8 cellular contexts compared by ENCODE assay signal in genomic region chr5:108003178-108003577, GRCh38.
A peak's percentile ranks its signal among the peaks of the same experiment; 100 is the strongest.
DNase-seq lines count a peak whose midpoint lies in the region; ATAC-seq and TF ChIP-seq lines count a peak whose summit lies in the region.

No MANE protein-coding gene starts in this region.

- H3K9ac ChIP-seq in DND-41 (ENCODE audit: low read depth, low read length) (peak overlapping the region; percentile 43), mesendoderm (ENCODE audit: low read length) (no peak overlapping the region), endodermal cell (ENCODE audit: extremely low read depth, low read length, poor library complexity, severe bottlenecking) (no peak overlapping the region)

- no peaks in the 10 kb centered on the region for H3K9me3 Mint-ChIP-seq in activated T-helper 2 cell treated with anti-CD3 and anti-CD28 coated beads, Interferon-gamma antibody, Interleukin-2, Interleukin-4, amounts not matched to agents 10 μg/mL and 5 μg/mL and 100 μg/mL, durations not matched to agents 14 hours and 24 hours and 36 hours
- no peaks in the 10 kb centered on the region for H3K9me3 Mint-ChIP-seq in endodermal cell

- peak overlapping the region; percentile 63 for H3K4me2 ChIP-seq in DND-41 (ENCODE audit: insufficient read depth, low read length)
- no peak overlapping the region for H3K4me2 ChIP-seq in mesendoderm (ENCODE audit: low read length)

- H4K8ac ChIP-seq in mesendoderm (ENCODE audit: low read depth, low read length) = no peak overlapping the region

- intact Hi-C loops in activated T-helper 2 cell treated with anti-CD3 and anti-CD28 coated beads, Interferon-gamma antibody, Interleukin-2, Interleukin-4, amounts not matched to agents 10 μg/mL and 5 μg/mL and 100 μg/mL, durations not matched to agents 14 hours and 24 hours and 36 hours (cut with micrococcal nuclease) = loop anchor here (2.0 kb wide), 1 partner anchor 82 kb away; no protein-coding TSS in a partner anchor
- intact Hi-C loops in left lung (cut with DNase I) = no loop called here
- intact Hi-C loops in esophagus squamous epithelium (cut with DNase I) = no loop called here

- H3K18ac ChIP-seq in mesendoderm (ENCODE audit: low read length) = no peak overlapping the region

- ATAC-seq in DND-41 (ENCODE audit: insufficient read depth, low read depth) (peak; percentile 100), GM19397 (IDR thresholded peaks at IDR 0.05; ENCODE audit: unreplicated experiment) (peak; percentile 87), HG03460 (IDR thresholded peaks at IDR 0.05; ENCODE audit: unreplicated experiment) (peak; percentile 97), left lung (peak; percentile 89)

- peak overlapping the region; percentile 78 for H3K27ac ChIP-seq in DND-41 (ENCODE audit: low read length)
- H3K27ac ChIP-seq in left lung = no peak overlapping the region
- no peak overlapping the region for H3K27ac ChIP-seq in mesendoderm (ENCODE audit: low read depth, low read length)
- H3K27ac ChIP-seq in esophagus squamous epithelium = no peak overlapping the region
- no peak overlapping the region for H3K27ac ChIP-seq in endodermal cell (ENCODE audit: low read depth, low read length)

- H3K56ac ChIP-seq in mesendoderm (ENCODE audit: low read length) = no peak overlapping the region

- no peak overlapping the region for H2BK5ac ChIP-seq in mesendoderm (ENCODE audit: low read length)

- H3K23ac ChIP-seq in mesendoderm (ENCODE audit: low read length) = no peak overlapping the region

- no peaks in the 10 kb centered on the region for H3K27me3 ChIP-seq in DND-41 (ENCODE audit: insufficient read depth, low read length, poor library complexity)
- H3K27me3 ChIP-seq in left lung = no peaks in the 10 kb centered on the region
- peaks cover 2% of the 10 kb centered on the region for H3K27me3 ChIP-seq in mesendoderm (ENCODE audit: insufficient read depth, low read length, poor library complexity)
- no peaks in the 10 kb centered on the region for H3K27me3 ChIP-seq in esophagus squamous epithelium
- no peaks in the 10 kb centered on the region for H3K27me3 ChIP-seq in endodermal cell (ENCODE audit: control insufficient read depth, insufficient read depth, low read length, poor library complexity, severe bottlenecking)

- H3K36me3 ChIP-seq in DND-41 (ENCODE audit: insufficient read depth, low read length) (no peaks in the 10 kb centered on the region), left lung (no peaks in the 10 kb centered on the region), mesendoderm (ENCODE audit: control insufficient read depth, insufficient read depth, low read length) (no peaks in the 10 kb centered on the region), esophagus squamous epithelium (no peaks in the 10 kb centered on the region), endodermal cell (ENCODE audit: control insufficient read depth, insufficient read depth, low read length) (no peaks in the 10 kb centered on the region)

- TF ChIP-seq POLR2A in esophagus squamous epithelium (IDR thresholded peaks at IDR 0.05) = no peak

- H3K36me3 Mint-ChIP-seq in activated T-helper 2 cell treated with anti-CD3 and anti-CD28 coated beads, Interferon-gamma antibody, Interleukin-2, Interleukin-4, amounts not matched to agents 10 μg/mL and 5 μg/mL and 100 μg/mL, durations not matched to agents 14 hours and 24 hours and 36 hours (ENCODE audit: low read depth) = no peaks in the 10 kb centered on the region
- H3K36me3 Mint-ChIP-seq in endodermal cell (ENCODE audit: low read depth) = peaks cover 2% of the 10 kb centered on the region

- H2AK5ac ChIP-seq in mesendoderm (ENCODE audit: low read length) = no peak overlapping the region

- H3K4me1 Mint-ChIP-seq in activated T-helper 2 cell treated with anti-CD3 and anti-CD28 coated beads, Interferon-gamma antibody, Interleukin-2, Interleukin-4, amounts not matched to agents 10 μg/mL and 5 μg/mL and 100 μg/mL, durations not matched to agents 14 hours and 24 hours and 36 hours (ENCODE audit: low read depth) = peaks cover 17% of the 10 kb centered on the region
- H3K4me1 Mint-ChIP-seq in endodermal cell = no peaks in the 10 kb centered on the region

- peak overlapping the region; percentile 10 for H3K4me3 Mint-ChIP-seq in activated T-helper 2 cell treated with anti-CD3 and anti-CD28 coated beads, Interferon-gamma antibody, Interleukin-2, Interleukin-4, amounts not matched to agents 10 μg/mL and 5 μg/mL and 100 μg/mL, durations not matched to agents 14 hours and 24 hours and 36 hours (ENCODE audit: low read depth)
- no peak overlapping the region for H3K4me3 Mint-ChIP-seq in endodermal cell

- no peak overlapping the region for H4K5ac ChIP-seq in mesendoderm (ENCODE audit: low read length)

- H3K9me3 ChIP-seq in DND-41 (ENCODE audit: insufficient read depth, low read length, severe bottlenecking) = no peaks in the 10 kb centered on the region
- no peaks in the 10 kb centered on the region for H3K9me3 ChIP-seq in left lung
- H3K9me3 ChIP-seq in esophagus squamous epithelium = no peaks in the 10 kb centered on the region
- H3K9me3 ChIP-seq in endodermal cell (ENCODE audit: control insufficient read depth, low read length) = no peaks in the 10 kb centered on the region

- peaks cover 18% of the 10 kb centered on the region for H3K4me1 ChIP-seq in DND-41 (ENCODE audit: insufficient read depth, low read length)
- H3K4me1 ChIP-seq in left lung = peaks cover 0 to 5% of the 10 kb centered on the region in 2 donors
- H3K4me1 ChIP-seq in mesendoderm (ENCODE audit: control insufficient read depth, low read depth, low read length) = no peaks in the 10 kb centered on the region
- H3K4me1 ChIP-seq in esophagus squamous epithelium = no peaks in the 10 kb centered on the region
- H3K4me1 ChIP-seq in endodermal cell (ENCODE audit: control insufficient read depth, insufficient read depth, low read length) = no peaks in the 10 kb centered on the region

- DNase-seq in DND-41 (peak; percentile 73), left lung (no peak), mesendoderm (no peak), esophagus squamous epithelium (lab: John Stamatoyannopoulos, UW) (no peak), endodermal cell (no peak)
- DNase-seq in activated T-helper 2 cell treated with anti-CD3 and anti-CD28 coated beads, Interferon-gamma antibody, Interleukin-2, Interleukin-4, amounts not matched to agents 10 μg/mL and 5 μg/mL and 100 μg/mL, durations not matched to agents 14 hours and 24 hours and 36 hours (ENCODE audit: low spot score) = peak; percentile 27

- no peaks in the 10 kb centered on the region for H3K79me1 ChIP-seq in mesendoderm (ENCODE audit: low read length)

- no peak overlapping the region for H2BK120ac ChIP-seq in mesendoderm (ENCODE audit: low read depth, low read length)

- no peak overlapping the region for H2BK15ac ChIP-seq in mesendoderm (replicated peaks; ENCODE audit: low read depth)

- WGBS in mesendoderm (ENCODE audit: extremely low coverage, insufficient coverage, low lambda C conversion rate) = no CpG with 5 or more reads among the region's 1 CpG
- WGBS in esophagus squamous epithelium, 2 donors = 17 to 29% methylated on average over 1 of the region's 1 CpG
- WGBS in endodermal cell (ENCODE audit: insufficient coverage in 1 of 2, insufficient read length in 1 of 2), 2 experiments = 71% methylated on average over 1 of the region's 1 CpG; no CpG with 5 or more reads in 1 of the 2 experiments

- H2AFZ ChIP-seq in DND-41 (ENCODE audit: low read depth, low read length) = peak overlapping the region; percentile 58

- H3K27ac Mint-ChIP-seq in activated T-helper 2 cell treated with anti-CD3 and anti-CD28 coated beads, Interferon-gamma antibody, Interleukin-2, Interleukin-4, amounts not matched to agents 10 μg/mL and 5 μg/mL and 100 μg/mL, durations not matched to agents 14 hours and 24 hours and 36 hours = peak overlapping the region; percentile 66
- H3K27ac Mint-ChIP-seq in endodermal cell = no peak overlapping the region

- no peaks in the 10 kb centered on the region for H4K20me1 ChIP-seq in DND-41 (ENCODE audit: insufficient read depth, low read length)

- H3K4ac ChIP-seq in mesendoderm (ENCODE audit: low read depth, low read length) = no peak overlapping the region

- H3K4me3 ChIP-seq in DND-41 (ENCODE audit: low read depth in 1 of 2, low read length in 2 of 2) = peak overlapping the region in 1 of 2 experiments; percentile 40; a peak in 2 of 4 replicates
- H3K4me3 ChIP-seq in left lung = peak overlapping the region in 1 of 2 donors; percentile 9
- no peak overlapping the region for H3K4me3 ChIP-seq in mesendoderm (ENCODE audit: low read length)
- peak overlapping the region in 2 of 4 donors; percentile 0 to 38 for H3K4me3 ChIP-seq in esophagus squamous epithelium
- H3K4me3 ChIP-seq in endodermal cell (ENCODE audit: low read length) = no peak overlapping the region

- H3K79me2 ChIP-seq in DND-41 (ENCODE audit: insufficient read depth, low read length) (no peaks in the 10 kb centered on the region), mesendoderm (ENCODE audit: control insufficient read depth, insufficient read depth, low read length) (no peaks in the 10 kb centered on the region)

- H3K27me3 Mint-ChIP-seq in activated T-helper 2 cell treated with anti-CD3 and anti-CD28 coated beads, Interferon-gamma antibody, Interleukin-2, Interleukin-4, amounts not matched to agents 10 μg/mL and 5 μg/mL and 100 μg/mL, durations not matched to agents 14 hours and 24 hours and 36 hours (ENCODE audit: low read depth) = no peaks in the 10 kb centered on the region
- no peaks in the 10 kb centered on the region for H3K27me3 Mint-ChIP-seq in endodermal cell (ENCODE audit: insufficient read depth)

- no peak for TF ChIP-seq CTCF in DND-41 (IDR thresholded peaks at IDR 0.05; ENCODE audit: borderline replicate concordance, extremely low read depth, low read length, poor library complexity, severe bottlenecking)
- no peak for TF ChIP-seq CTCF in left lung (IDR thresholded peaks at IDR 0.05)
- TF ChIP-seq CTCF in esophagus squamous epithelium (IDR thresholded peaks at IDR 0.05) = no peak
- TF ChIP-seq CTCF in endodermal cell (conservative IDR thresholded peaks at IDR 0.05) = no peak

Comparison
In these comparisons a context has a peak if more than half of its experiments do, and no peak if none do; other contexts are left out.
1. DNase-seq: peak in DND-41 (single experiment) and activated T-helper 2 cell treated with anti-CD3 and anti-CD28 coated beads, Interferon-gamma antibody, Interleukin-2, Interleukin-4, amounts not matched to agents 10 μg/mL and 5 μg/mL and 100 μg/mL, durations not matched to agents 14 hours and 24 hours and 36 hours (single experiment); none in left lung (0 of 2), mesendoderm (single experiment), esophagus squamous epithelium (single experiment) and endodermal cell (single experiment).
2. Peak in every context shown above with its lines, with median percentiles within 50 percentile points of each other: ATAC-seq.